Comparison of ENCODE assay signal across 19 cellular contexts in the genomic region with DNA sequence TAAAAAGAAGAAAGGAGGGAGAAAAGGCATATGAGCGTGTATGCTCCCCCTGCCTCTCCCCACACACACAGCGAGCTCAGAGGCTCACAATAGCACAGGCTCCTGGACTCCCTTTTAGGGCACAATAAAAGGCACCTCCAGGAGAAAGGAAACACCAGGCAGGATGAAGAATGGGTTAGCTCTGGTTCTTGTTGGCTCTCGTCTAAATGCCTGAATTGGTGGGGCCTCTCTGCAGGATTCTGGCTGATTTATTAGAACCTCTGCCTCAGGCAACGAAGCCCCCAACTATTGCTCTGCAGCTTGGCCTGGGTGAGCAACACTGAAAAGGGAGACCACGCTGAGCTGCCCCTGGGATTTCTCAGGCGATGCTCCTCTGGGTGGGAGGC.
DNase-seq lines count a peak whose midpoint lies in the region; ATAC-seq and TF ChIP-seq lines count a peak whose summit lies in the region.
"Had no signal": no experiment of that assay in that cellular context is flagged by ENCODE, and none has a peak within 500 bp of the region (broad histone marks: within the 10 kb centered on the region; RNA-seq: fewer than 3 reads in every experiment).

No MANE protein-coding gene starts in this region.

- H2AFZ ChIP-seq in neuronal stem cell (ENCODE audit: low read length), result peak overlapping the region; percentile 66

- no peaks in the 10 kb centered on the region for H3K79me1 ChIP-seq in neuronal stem cell (ENCODE audit: low read depth, low read length)

- peaks cover 10% of the 10 kb centered on the region for H3K27me3 Mint-ChIP-seq in chondrocyte (ENCODE audit: low read depth)

- WGBS in ectodermal cell, 2 experiments, result 22 to 24% methylated on average over 5 of the region's 6 CpGs
- no CpG with 5 or more reads among the region's 6 CpGs for WGBS in neuronal stem cell (ENCODE audit: extremely low coverage in 2 of 2, insufficient read length in 2 of 2, insufficient replicate concordance in 1 of 2), 2 donors

- H3K9me3 ChIP-seq in ectodermal cell (ENCODE audit: control insufficient read depth, low read length), result no peaks in the 10 kb centered on the region
- no peaks in the 10 kb centered on the region for H3K9me3 ChIP-seq in neuronal stem cell (replicated peaks in 1 of 2; ENCODE audit: control insufficient read depth in 2 of 2, insufficient read depth in 1 of 2, low read depth in 1 of 2, low read length in 2 of 2)
- H3K9me3 ChIP-seq: thyroid gland had no signal

- H3K4me2 ChIP-seq in neuronal stem cell (ENCODE audit: insufficient read depth, low read length, poor library complexity, severe bottlenecking), result no peak overlapping the region

- TF ChIP-seq CTCF in chondrocyte (IDR thresholded peaks at IDR 0.05), result no peak

- no peak overlapping the region for H4K91ac ChIP-seq in neuronal stem cell (ENCODE audit: low read depth, low read length, poor library complexity)

- no peak overlapping the region for H3K9ac ChIP-seq in neuronal stem cell (ENCODE audit: low read depth, low read length, poor library complexity)

- H3K27ac ChIP-seq in ectodermal cell (ENCODE audit: insufficient read depth, low read depth, low read length, poor library complexity, severe bottlenecking) (peak overlapping the region; percentile 41), neuronal stem cell (replicated peaks; ENCODE audit: low read length) (peak overlapping the region; percentile 91)
- H3K27ac ChIP-seq: thyroid gland had no signal

- no peak overlapping the region for H3K14ac ChIP-seq in neuronal stem cell (ENCODE audit: low read length)

- no peaks in the 10 kb centered on the region for H3K36me3 Mint-ChIP-seq in chondrocyte (ENCODE audit: low read depth)
- H3K36me3 Mint-ChIP-seq: activated naive CD8-positive, alpha-beta T cell treated with anti-CD3 and anti-CD28 coated beads for 36 hours; CD8-positive, alpha-beta T cell had no signal

- peaks cover 20% of the 10 kb centered on the region for H3K4me1 Mint-ChIP-seq in chondrocyte (ENCODE audit: low read depth)
- H3K4me1 Mint-ChIP-seq: activated naive CD8-positive, alpha-beta T cell treated with anti-CD3 and anti-CD28 coated beads for 36 hours had no signal

- no peak overlapping the region for H3K23ac ChIP-seq in neuronal stem cell (ENCODE audit: low read depth, low read length, poor library complexity)

- H3K4ac ChIP-seq in neuronal stem cell (ENCODE audit: low read length), result no peak overlapping the region

- no peak overlapping the region for H3K27ac Mint-ChIP-seq in chondrocyte (ENCODE audit: unreplicated experiment)
- H3K27ac Mint-ChIP-seq: activated naive CD8-positive, alpha-beta T cell treated with anti-CD3 and anti-CD28 coated beads for 36 hours; activated T-helper 2 cell treated with anti-CD3 and anti-CD28 coated beads, Interferon-gamma antibody, Interleukin-2, Interleukin-4, amounts not matched to agents 10 μg/mL and 5 μg/mL and 100 μg/mL, durations not matched to agents 14 hours and 24 hours and 36 hours; CD8-positive, alpha-beta T cell; stimulated activated naive CD8-positive, alpha-beta T cell treated with anti-CD3 and anti-CD28 coated beads, Interleukin-15, Interleukin-2, amounts not matched to agents 100 ng/mL and 50 ng/mL, for 24 hours had no signal

- no peak overlapping the region for H3K18ac ChIP-seq in neuronal stem cell (ENCODE audit: low read length)

- H2BK12ac ChIP-seq in neuronal stem cell (ENCODE audit: low read length), result no peak overlapping the region

- no peak overlapping the region for H2BK120ac ChIP-seq in neuronal stem cell (ENCODE audit: low read depth, low read length)

- H3K9me3 Mint-ChIP-seq in chondrocyte (ENCODE audit: low read depth), result no peaks in the 10 kb centered on the region
- H3K9me3 Mint-ChIP-seq: activated naive CD8-positive, alpha-beta T cell treated with anti-CD3 and anti-CD28 coated beads for 36 hours; activated T-helper 2 cell treated with anti-CD3 and anti-CD28 coated beads, Interferon-gamma antibody, Interleukin-2, Interleukin-4, amounts not matched to agents 10 μg/mL and 5 μg/mL and 100 μg/mL, durations not matched to agents 14 hours and 24 hours and 36 hours; CD8-positive, alpha-beta T cell; stimulated activated naive CD8-positive, alpha-beta T cell treated with anti-CD3 and anti-CD28 coated beads, Interleukin-15, Interleukin-2, amounts not matched to agents 100 ng/mL and 50 ng/mL, for 24 hours had no signal

- H2AK5ac ChIP-seq in neuronal stem cell (ENCODE audit: low read depth, low read length), result no peak overlapping the region

- no peak overlapping the region for H3K4me3 Mint-ChIP-seq in chondrocyte (ENCODE audit: unreplicated experiment)
- H3K4me3 Mint-ChIP-seq: activated naive CD8-positive, alpha-beta T cell treated with anti-CD3 and anti-CD28 coated beads for 36 hours; CD8-positive, alpha-beta T cell; stimulated activated naive CD8-positive, alpha-beta T cell treated with anti-CD3 and anti-CD28 coated beads, Interleukin-15, Interleukin-2, amounts not matched to agents 100 ng/mL and 50 ng/mL, for 24 hours had no signal

- H2BK5ac ChIP-seq in neuronal stem cell (ENCODE audit: low read length), result no peak overlapping the region

- no peak overlapping the region for H3K4me3 ChIP-seq in ectodermal cell (ENCODE audit: insufficient read depth, low read depth, low read length)
- no peak overlapping the region for H3K4me3 ChIP-seq in neuronal stem cell (ENCODE audit: low read length in 2 of 2)
- H3K4me3 ChIP-seq: lung, thyroid gland had no signal

- H3K36me3 ChIP-seq in ectodermal cell (ENCODE audit: control insufficient read depth, insufficient read depth, low read length) (no peaks in the 10 kb centered on the region), neuronal stem cell (replicated peaks in 1 of 2; ENCODE audit: control insufficient read depth in 2 of 2, insufficient read depth in 2 of 2, low read length in 2 of 2) (no peaks in the 10 kb centered on the region)
- H3K36me3 ChIP-seq: thyroid gland had no signal

- H3K4me1 ChIP-seq in ectodermal cell (ENCODE audit: control insufficient read depth, insufficient read depth, low read length) (peaks cover 32% of the 10 kb centered on the region), neuronal stem cell (ENCODE audit: control insufficient read depth in 2 of 2, insufficient read depth in 1 of 2, low read depth in 1 of 2, low read length in 2 of 2) (peaks cover 3 to 11% of the 10 kb centered on the region in 2 donors)
- H3K4me1 ChIP-seq: thyroid gland had no signal

- no peak overlapping the region for H4K8ac ChIP-seq in neuronal stem cell (ENCODE audit: low read depth, low read length)

- DNase-seq in NCI-H1436 (lab: John Stamatoyannopoulos, UW) (peak; percentile 67), NCI-H2227 treated with DMSO at 0.1 percent for 48 hours (lab: John Stamatoyannopoulos, UW) (peak; percentile 86), neuronal stem cell (ENCODE audit: low spot score) (peak; percentile 29), chondrocyte (ENCODE audit: low spot score) (no peak)
- DNase-seq in central memory CD4-positive, alpha-beta T cell, result no peak
- DNase-seq: activated CD8-positive, alpha-beta memory T cell treated with anti-CD3 and anti-CD28 coated beads, Interleukin-2, amount 50 U/mL, for 4 hours; activated naive CD8-positive, alpha-beta T cell treated with anti-CD3 and anti-CD28 coated beads for 36 hours; CD8-positive, alpha-beta T cell; DND-41; effector memory CD4-positive, alpha-beta T cell; Karpas-422; stimulated activated CD4-positive, alpha-beta T cell treated with anti-CD3 and anti-CD28 coated beads, Interleukin-4, amount 100 ng/mL, for 4 hours; thyroid gland had no signal

- ATAC-seq in GM21515 (IDR thresholded peaks at IDR 0.05; ENCODE audit: unreplicated experiment), result no peak
- ATAC-seq: CD8-positive, alpha-beta T cell; esophagus mucosa had no signal

- H2BK15ac ChIP-seq in neuronal stem cell (ENCODE audit: low read length), result no peak overlapping the region

- H3K27me3 ChIP-seq in ectodermal cell (ENCODE audit: control insufficient read depth, insufficient read depth, low read length, poor library complexity, severe bottlenecking) (no peaks in the 10 kb centered on the region), neuronal stem cell (ENCODE audit: control insufficient read depth in 3 of 3, insufficient read depth in 3 of 3, low read depth in 1 of 3, low read length in 3 of 3) (no peaks in the 10 kb centered on the region)
- H3K27me3 ChIP-seq: thyroid gland had no signal

Comparison
In these comparisons a context has a peak if more than half of its experiments do, and no peak if none do; other contexts are left out.
1. DNase-seq: peak in NCI-H1436 (single experiment), NCI-H2227 treated with DMSO at 0.1 percent for 48 hours (single experiment) and neuronal stem cell (single experiment); none in central memory CD4-positive, alpha-beta T cell (single experiment) and chondrocyte (single experiment).